ENCODE assay signal across 8 cellular contexts in the genomic region with DNA sequence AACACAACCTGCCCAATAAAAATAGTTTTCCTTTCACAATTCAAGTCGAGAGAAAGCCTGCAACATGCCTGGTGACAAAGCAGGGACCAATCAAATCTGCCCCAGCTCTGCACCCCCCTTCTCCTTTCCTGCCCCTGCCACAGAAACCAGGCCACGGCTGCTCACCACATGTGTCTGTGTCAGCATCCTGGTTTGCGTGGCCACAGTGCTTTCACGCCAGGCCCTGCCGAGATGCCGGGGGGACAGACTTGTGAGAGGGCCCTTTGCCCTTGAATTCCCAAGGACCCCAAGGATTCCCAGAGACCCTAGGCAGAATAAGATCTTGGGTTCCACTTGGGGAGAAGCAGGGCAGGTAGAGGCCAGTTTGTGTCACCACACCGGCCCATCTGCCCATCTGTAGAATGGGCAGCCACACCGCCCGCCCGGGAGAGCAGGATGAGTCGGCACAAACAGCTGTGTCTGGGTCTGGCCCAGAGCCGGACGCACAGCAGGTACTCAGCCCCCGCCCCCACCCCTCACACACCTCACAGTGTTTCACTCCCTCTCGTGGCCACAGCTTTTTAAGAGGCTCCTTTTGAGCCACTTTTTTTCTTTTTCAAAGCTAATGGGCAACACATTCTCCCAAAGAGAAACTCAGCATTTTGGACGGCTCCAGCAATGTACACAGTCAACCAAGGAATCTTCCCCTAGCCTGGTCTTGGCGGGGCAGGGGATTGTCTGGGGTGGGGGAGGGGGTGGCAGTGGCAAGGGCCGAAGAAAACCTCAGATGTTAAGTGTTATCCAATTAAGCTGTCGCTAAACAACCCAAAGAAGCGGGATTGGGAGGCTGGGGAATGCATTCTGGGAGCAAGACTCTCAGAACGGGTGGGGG. TPM values are rescaled to one million over a fixed set of nuclear protein-coding genes. Genes with fewer than 3 reads are reported as not detected.
DNase-seq lines count a peak whose midpoint lies in the region; ATAC-seq and TF ChIP-seq lines count a peak whose summit lies in the region.

No MANE protein-coding gene starts in this region.

- peak; percentile 31 for ATAC-seq in stimulated activated naive CD8-positive, alpha-beta T cell treated with anti-CD3 and anti-CD28 coated beads, Interleukin-15, Interleukin-2, amounts not matched to agents 100 U/mL and 50 U/mL, for 24 hours
- ATAC-seq in HG03108 (IDR thresholded peaks at IDR 0.05; ENCODE audit: unreplicated experiment) = no peak

- peak; percentile 21 for TF ChIP-seq CTCF in mesothelial cell of epicardium (IDR thresholded peaks at IDR 0.05; ENCODE audit: unreplicated experiment)

- no peaks in the 10 kb centered on the region for H3K36me3 Mint-ChIP-seq in mesothelial cell of epicardium

- DNase-seq in SK-N-MC (ENCODE audit: low read depth, low spot score) (no peak), mesothelial cell of epicardium (ENCODE audit: low spot score in 2 of 2, unreplicated experiment in 2 of 2) (peak in 1 of 2 experiments; percentile 17), NCI-H2171 treated with DMSO at 0.1 percent for 48 hours (lab: John Stamatoyannopoulos, UW) (no peak), NCI-H187 treated with DMSO at 0.1 percent for 48 hours (lab: John Stamatoyannopoulos, UW) (no peak), UCSD-AML1 (lab: John Stamatoyannopoulos, UW; ENCODE audit: unreplicated experiment) (no peak)
- DNase-seq in activated effector memory CD4-positive, alpha-beta T cell treated with anti-CD3 and anti-CD28 coated beads, Interleukin-2, amount 50 U/mL, for 16 hours = peak; percentile 93
- DNase-seq in stimulated activated naive CD8-positive, alpha-beta T cell treated with anti-CD3 and anti-CD28 coated beads, Interleukin-15, Interleukin-2, amounts not matched to agents 100 U/mL and 50 U/mL, for 24 hours = peak; percentile 78

- no peaks in the 10 kb centered on the region for H3K27me3 Mint-ChIP-seq in mesothelial cell of epicardium (ENCODE audit: low read depth)

- H3K36me3 ChIP-seq in SK-N-MC (ENCODE audit: insufficient read depth, low read length) = peaks cover 99% of the 10 kb centered on the region

- H3K9me3 ChIP-seq in SK-N-MC (ENCODE audit: low read depth, low read length) = no peaks in the 10 kb centered on the region

- H3K27ac ChIP-seq in SK-N-MC = peak overlapping the region; percentile 76

- peak overlapping the region; percentile 71 for H3K4me3 Mint-ChIP-seq in mesothelial cell of epicardium

- H3K9me3 Mint-ChIP-seq in mesothelial cell of epicardium = no peaks in the 10 kb centered on the region

- H3K4me3 ChIP-seq in SK-N-MC = no peak overlapping the region

- peaks cover 52% of the 10 kb centered on the region for H3K4me1 Mint-ChIP-seq in mesothelial cell of epicardium

- H3K9ac ChIP-seq in SK-N-MC (ENCODE audit: insufficient read length) = no peak overlapping the region

- peak overlapping the region; percentile 25 for H3K27ac Mint-ChIP-seq in mesothelial cell of epicardium

RNA-seq across cellular contexts. Expression of a gene that starts 41.5 kb away (rescaled TPM):
- total RNA-seq in mesothelial cell of epicardium = 11.6 to 12.3 TPM (median 11.8 TPM) in 3 replicates

Comparison
In these comparisons a context has a peak if more than half of its experiments do, and no peak if none do; other contexts are left out.
1. DNase-seq: peak in activated effector memory CD4-positive, alpha-beta T cell treated with anti-CD3 and anti-CD28 coated beads, Interleukin-2, amount 50 U/mL, for 16 hours (single experiment) and stimulated activated naive CD8-positive, alpha-beta T cell treated with anti-CD3 and anti-CD28 coated beads, Interleukin-15, Interleukin-2, amounts not matched to agents 100 U/mL and 50 U/mL, for 24 hours (single experiment); none in SK-N-MC (single experiment), NCI-H2171 treated with DMSO at 0.1 percent for 48 hours (single experiment), NCI-H187 treated with DMSO at 0.1 percent for 48 hours (single experiment) and UCSD-AML1 (single experiment).